18 cellular contexts compared by ENCODE assay signal in genomic region chr9:70952131-70952727, GRCh38.
"Had no signal": no experiment of that assay in that cellular context is flagged by ENCODE, and none has a peak within 500 bp of the region (broad histone marks: within the 10 kb centered on the region; RNA-seq: fewer than 3 reads in every experiment).

No MANE protein-coding gene starts in this region.

- ATAC-seq: naive thymus-derived CD4-positive, alpha-beta T cell; stimulated activated naive CD8-positive, alpha-beta T cell treated with anti-CD3 and anti-CD28 coated beads, Interleukin-15, Interleukin-2, amounts not matched to agents 100 U/mL and 50 U/mL, for 24 hours; upper lobe of right lung had no signal

- H3K27ac ChIP-seq: epithelial cell of prostate, hepatocyte, left ventricle myocardium inferior, upper lobe of right lung had no signal

- H3K36me3 ChIP-seq: left ventricle myocardium inferior, upper lobe of right lung had no signal

- H2AFZ ChIP-seq: hepatocyte had no signal

- H3K4me3 ChIP-seq: hepatocyte, left ventricle myocardium inferior, upper lobe of right lung had no signal

- H3K79me2 ChIP-seq: hepatocyte had no signal

- H3K9me3 ChIP-seq: left ventricle myocardium inferior, upper lobe of right lung had no signal

- H3K27me3 ChIP-seq: hepatocyte, upper lobe of right lung had no signal

- H3K4me2 ChIP-seq: hepatocyte had no signal

- H3K4me1 ChIP-seq: left ventricle myocardium inferior had no signal

- DNase-seq: activated CD4-positive, alpha-beta memory T cell treated with anti-CD3 and anti-CD28 coated beads for 36 hours; activated CD4-positive, alpha-beta T cell treated with anti-CD3 and anti-CD28 coated beads for 48 hours; activated naive CD4-positive, alpha-beta T cell treated with anti-CD3 and anti-CD28 coated beads for 36 hours; activated naive CD8-positive, alpha-beta T cell treated with anti-CD3 and anti-CD28 coated beads, Interleukin-2, amount 10 ng/mL, durations not matched to agents 7 days and 5 days; activated T-cell treated with anti-CD3 and anti-CD28 coated beads, Interleukin-2, amount 50 U/mL, for 48 hours; amniotic stem cell; cerebellar nuclear complex; foreskin melanocyte; glutamatergic neuron; immature natural killer cell; left ventricle myocardium inferior; naive thymus-derived CD4-positive, alpha-beta T cell; retina; stimulated activated CD4-positive, alpha-beta T cell treated with anti-CD3 and anti-CD28 coated beads, Interleukin-4, amount 100 ng/mL, for 24 hours; stimulated activated naive CD8-positive, alpha-beta T cell treated with anti-CD3 and anti-CD28 coated beads, Interleukin-15, Interleukin-2, amounts not matched to agents 100 U/mL and 50 U/mL, for 24 hours; upper lobe of right lung had no signal
